ENCODE assay signal across 10 cellular contexts in genomic region chr17:9905902-9906301, GRCh38. TPM values are rescaled to one million over a fixed set of nuclear protein-coding genes. Genes with fewer than 3 reads are reported as not detected.
DNase-seq lines count a peak whose midpoint lies in the region; ATAC-seq and TF ChIP-seq lines count a peak whose summit lies in the region.
"Had no signal": no experiment of that assay in that cellular context is flagged by ENCODE, and none has a peak within 500 bp of the region (broad histone marks: within the 10 kb centered on the region; RNA-seq: fewer than 3 reads in every experiment).

No MANE protein-coding gene starts in this region.

- no peak overlapping the region for H3K4me3 Mint-ChIP-seq in nephron progenitor cell

- H3K36me3 Mint-ChIP-seq in nephron progenitor cell (ENCODE audit: low read depth) = no peaks in the 10 kb centered on the region

- ATAC-seq in GM21723 (IDR thresholded peaks at IDR 0.05; ENCODE audit: unreplicated experiment) (no peak), GM21529 (IDR thresholded peaks at IDR 0.05; ENCODE audit: unreplicated experiment) (no peak), GM21447 (IDR thresholded peaks at IDR 0.05; ENCODE audit: unreplicated experiment) (no peak)

- peak; percentile 20 to 65 for DNase-seq in NCI-H524 (lab: John Stamatoyannopoulos, UW)
- no peak for DNase-seq in NCI-H524 treated with DMSO at 0.1 percent for 48 hours (lab: John Stamatoyannopoulos, UW)
- peak in 6 of 10 donors; percentile 48 to 67 (median 57) for DNase-seq in dorsolateral prefrontal cortex
- DNase-seq in nephron progenitor cell = peak; percentile 57

- no peaks in the 10 kb centered on the region for H3K9me3 Mint-ChIP-seq in nephron progenitor cell

- peaks cover 3% of the 10 kb centered on the region for H3K27me3 Mint-ChIP-seq in nephron progenitor cell (ENCODE audit: low read depth, poor library complexity)

- H3K27ac ChIP-seq in dorsolateral prefrontal cortex = peak overlapping the region in 3 of 59 donors; percentile 2 to 42 (median 17)
- H3K27ac ChIP-seq: BLaER1 treated with 17β-estradiol and CSF1 and Interleukin-3, amounts not matched to agents 10 nM and 100 nM had no signal

- peak; percentile 65 for TF ChIP-seq CTCF in LNCAP (IDR thresholded peaks at IDR 0.05)
- TF ChIP-seq CTCF in dorsolateral prefrontal cortex (IDR thresholded peaks at IDR 0.05 in 54 of 56, conservative IDR thresholded peaks at IDR 0.05 in 2 of 56; ENCODE audit: low read depth in 1 of 56, partially characterized antibody in 56 of 56) = peak in 55 of 56 donors; percentile 30 to 77 (median 66)
- peak; percentile 55 for TF ChIP-seq CTCF in nephron progenitor cell (IDR thresholded peaks at IDR 0.05)

- intact Hi-C loops in dorsolateral prefrontal cortex (cut with DNase I) = no loop called here

- H3K27me3 ChIP-seq in dorsolateral prefrontal cortex = no peaks in the 10 kb centered on the region
- H3K27me3 ChIP-seq: BLaER1 treated with 17β-estradiol and CSF1 and Interleukin-3, amounts not matched to agents 10 nM and 100 nM had no signal

- H3K4me1 Mint-ChIP-seq in nephron progenitor cell = peaks cover 83% of the 10 kb centered on the region

- H3K27ac Mint-ChIP-seq in nephron progenitor cell = peak overlapping the region; percentile 57

- H3K4me3 ChIP-seq in dorsolateral prefrontal cortex = no peak overlapping the region
- H3K4me3 ChIP-seq: BLaER1 treated with 17β-estradiol and CSF1 and Interleukin-3, amounts not matched to agents 10 nM and 100 nM had no signal

RNA-seq across cellular contexts. Expression of gene RCVRN, which starts 0.8 kb away (rescaled TPM):
- 1 to 10 TPM in 102 of 120 experiments, under 1 TPM in 18; 0.18 to 9.5 (median 2.6) TPM for total RNA-seq in dorsolateral prefrontal cortex
- total RNA-seq: temporal lobe had no signal
